ENCODE assay signal across 15 cellular contexts in the genomic region with DNA sequence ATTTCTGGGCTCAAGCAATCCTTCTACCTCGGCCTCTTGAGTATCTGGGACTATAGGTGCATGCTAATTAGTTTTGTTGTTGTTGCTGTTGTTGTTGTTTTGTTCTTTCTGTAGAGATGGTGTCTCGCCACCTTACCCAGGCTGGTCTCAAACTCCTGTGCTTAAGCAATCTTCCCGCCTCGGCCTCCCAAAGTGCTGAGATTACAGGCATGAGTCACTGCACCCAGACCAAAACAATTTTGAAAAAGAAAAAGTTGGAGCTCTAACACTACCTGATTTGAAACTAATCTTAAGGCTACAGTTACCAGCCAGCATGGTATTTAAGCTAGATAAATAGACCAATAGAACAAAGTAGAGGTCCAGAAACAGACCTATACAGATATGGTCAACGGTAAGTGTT. TPM values are rescaled to one million over a fixed set of nuclear protein-coding genes. Genes with fewer than 3 reads are reported as not detected.
A peak's percentile ranks its signal among the peaks of the same experiment; 100 is the strongest.
DNase-seq lines count a peak whose midpoint lies in the region; ATAC-seq, FAIRE-seq and TF ChIP-seq lines count a peak whose summit lies in the region.
"Had no signal": no experiment of that assay in that cellular context is flagged by ENCODE, and none has a peak within 500 bp of the region (broad histone marks: within the 10 kb centered on the region; RNA-seq: fewer than 3 reads in every experiment).

No MANE protein-coding gene starts in this region.

- H3K4me1 ChIP-seq in A673 (ENCODE audit: insufficient read depth, low read length, poor library complexity, severe bottlenecking) (no peaks in the 10 kb centered on the region), pancreas (no peaks in the 10 kb centered on the region)

- H3K36me3 ChIP-seq in A673 (ENCODE audit: insufficient read depth, low read length, poor library complexity, severe bottlenecking) (no peaks in the 10 kb centered on the region), pancreas (no peaks in the 10 kb centered on the region)
- H3K36me3 ChIP-seq: cardiac muscle cell, vagina had no signal

- no peak for FAIRE-seq in pancreas (lab: Jason Lieb, UNC)
- FAIRE-seq: GM18507 had no signal

- CTCF ChIA-PET in A673 (lab: Charles Lee), result no interaction called here

- H3K27me3 ChIP-seq in A673 (replicated peaks; ENCODE audit: insufficient read depth, low read depth, low read length, poor library complexity) (no peaks in the 10 kb centered on the region), pancreas (no peaks in the 10 kb centered on the region)
- H3K27me3 ChIP-seq: cardiac muscle cell, vagina had no signal

- TF ChIP-seq CTCF in AG09309 (IDR thresholded peaks at IDR 0.05; ENCODE audit: control insufficient read depth, insufficient read depth, low read depth, low read length, missing control alignments) (no peak), astrocyte of the cerebellum (IDR thresholded peaks at IDR 0.05; ENCODE audit: low read depth, low read length, missing control alignments) (no peak), A673 (conservative IDR thresholded peaks at IDR 0.05; ENCODE audit: low read depth, low read length) (no peak), pancreas (IDR thresholded peaks at IDR 0.05) (no peak)

- BruUV-seq in A673 (replicated peaks; lab: Mats Ljungman, UMichigan), result no TSS peak

- no peak overlapping the region for H3K27ac ChIP-seq in A673 (ENCODE audit: low read depth, low read length, poor library complexity, severe bottlenecking)
- no peak overlapping the region for H3K27ac ChIP-seq in pancreas
- H3K27ac ChIP-seq: cardiac muscle cell, vagina had no signal

- ATAC-seq in pancreas, result no peak
- ATAC-seq: stimulated activated memory B cell treated with anti-CD40 and anti-IgM and Interleukin-4, amounts not matched to agents 10 μg/mL and 1 μg/mL and 100 μg/mL, for 72 hours had no signal

- POLR2A ChIA-PET in A673 (lab: Charles Lee; ENCODE audit: low non-redundant PET), result no interaction called here

- DNase-seq in AG09309 (ENCODE audit: low read depth) (peak; percentile 7), HT1080 (ENCODE audit: low read depth) (peak; percentile 60), astrocyte of the cerebellum (ENCODE audit: low read depth) (peak; percentile 28), islet precursor cell (peak; percentile 69), A673 (ENCODE audit: low spot score) (no peak), anterior cingulate cortex (lab: John Stamatoyannopoulos, UW) (no peak), pancreas (no peak), germinal center (ENCODE audit: low spot score) (no peak)
- DNase-seq: NCI-H187; NCI-H748 treated with DMSO at 0.1 percent for 48 hours; stimulated activated CD4-positive, alpha-beta T cell treated with anti-CD3 and anti-CD28 coated beads, Interleukin-4, amount 100 ng/mL, for 1 hour had no signal

- H3K9me3 ChIP-seq in A673 (ENCODE audit: low read depth, low read length, poor library complexity, severe bottlenecking), result no peaks in the 10 kb centered on the region
- H3K9me3 ChIP-seq in pancreas, result no peaks in the 10 kb centered on the region
- H3K9me3 ChIP-seq: vagina had no signal

- 86 to 87% methylated on average over 5 of the region's 5 CpGs for WGBS in pancreas, 2 donors

- intact Hi-C loops in A673 (cut with micrococcal nuclease; ENCODE audit: unreplicated experiment), result no loop called here
- intact Hi-C loops in pancreas (cut with DNase I), result no loop called here

- in situ Hi-C loops in astrocyte of the cerebellum (cut with HindIII; ENCODE audit: low sequenced_read_pairs), result no loop called here

- no peak overlapping the region for H3K4me3 ChIP-seq in AG09309 (ENCODE audit: control insufficient read depth, low read depth, low read length)
- no peak overlapping the region for H3K4me3 ChIP-seq in astrocyte of the cerebellum (ENCODE audit: low read depth, low read length)
- no peak overlapping the region for H3K4me3 ChIP-seq in A673 (ENCODE audit: low read depth, low read length, poor library complexity, severe bottlenecking)
- H3K4me3 ChIP-seq in pancreas, result no peak overlapping the region
- H3K4me3 ChIP-seq: cardiac muscle cell, vagina had no signal

RNA-seq across cellular contexts. Expression of a gene that starts 29.8 kb away (rescaled TPM):
- 46.1 and 82.6 TPM in 2 replicates for total RNA-seq in HT1080 (2014; rRNA removed; shearing (Covaris generic))
- 66.8 and 76.0 TPM in 2 replicates for polyA plus RNA-seq in HT1080 (2015; cell fraction: cytosol; rRNA removed)
- polyA plus RNA-seq in HT1080 (2015; cell fraction: nucleus; rRNA removed), result 122 and 126 TPM in 2 replicates
- total RNA-seq in A673 (2021), result 99.0 and 110 TPM in 2 replicates
- total RNA-seq in pancreas, result 10 to 100 TPM; 19.7 to 35.1 (median 25.9) TPM
- polyA plus RNA-seq in pancreas, result 10 to 100 TPM in 1 of 2 donors, 1 to 10 TPM in 1; 5.7 to 12.6 TPM

Comparison
In these comparisons a context has a peak if more than half of its experiments do, and no peak if none do; other contexts are left out.
1. DNase-seq: peak in AG09309 (single experiment), HT1080 (single experiment), astrocyte of the cerebellum (single experiment) and islet precursor cell (single experiment); none in A673 (single experiment), anterior cingulate cortex (0 of 58), pancreas (0 of 6) and germinal center (single experiment).